In genomic region chr3:128994173-128994512, GRCh38 we compare ENCODE assay signal across 10 cellular contexts. TPM values are rescaled to one million over a fixed set of nuclear protein-coding genes. Genes with fewer than 3 reads are reported as not detected.
DNase-seq lines count a peak whose midpoint lies in the region; ATAC-seq, FAIRE-seq and TF ChIP-seq lines count a peak whose summit lies in the region.
"Had no signal": no experiment of that assay in that cellular context is flagged by ENCODE, and none has a peak within 500 bp of the region (broad histone marks: within the 10 kb centered on the region; RNA-seq: fewer than 3 reads in every experiment).

No MANE protein-coding gene starts in this region.

- no peaks in the 10 kb centered on the region for H3K9me3 ChIP-seq in CD4-positive, alpha-beta T cell (ENCODE audit: control insufficient read depth, low read length)
- H3K9me3 ChIP-seq in OCI-LY3 (ENCODE audit: insufficient read depth, low read length) = no peaks in the 10 kb centered on the region
- H3K9me3 ChIP-seq in endothelial cell of umbilical vein (replicated peaks; ENCODE audit: control insufficient read depth, insufficient read depth, low read length) = no peaks in the 10 kb centered on the region
- H3K9me3 ChIP-seq in pancreas = no peaks in the 10 kb centered on the region

- no peak for ATAC-seq in CD4-positive, alpha-beta T cell (ENCODE audit: poor library complexity)
- ATAC-seq in pancreas = no peak
- ATAC-seq in HG03045 (IDR thresholded peaks at IDR 0.05; ENCODE audit: unreplicated experiment) = no peak
- no peak for ATAC-seq in HG03196 (IDR thresholded peaks at IDR 0.05; ENCODE audit: unreplicated experiment)

- H3K79me2 ChIP-seq in OCI-LY3 (ENCODE audit: low read length) (no peaks in the 10 kb centered on the region), endothelial cell of umbilical vein (ENCODE audit: control insufficient read depth, insufficient read depth, low read length) (no peaks in the 10 kb centered on the region)

- H4K20me1 ChIP-seq in OCI-LY3 (ENCODE audit: insufficient read depth, low read length) (no peaks in the 10 kb centered on the region), endothelial cell of umbilical vein (replicated peaks; ENCODE audit: control insufficient read depth, extremely low read depth, insufficient read depth, low read length) (no peaks in the 10 kb centered on the region)

- BruUV-seq in endothelial cell of umbilical vein (replicated peaks; lab: Mats Ljungman, UMichigan) = no TSS peak

- peaks cover 52% of the 10 kb centered on the region for H3K4me1 Mint-ChIP-seq in CD4-positive, alpha-beta T cell (ENCODE audit: low read depth)

- H3K4me2 ChIP-seq in OCI-LY3 (ENCODE audit: low read length) (peak overlapping the region; percentile 92), endothelial cell of umbilical vein (ENCODE audit: insufficient read depth, low read length) (peak overlapping the region; percentile 20)

- intact Hi-C loops in CD4-positive, alpha-beta T cell (cut with DNase I, micrococcal nuclease) = loop anchor here in 1 of 2 experiments (2.0 kb wide), 1 partner anchor 33 kb away; no protein-coding TSS in a partner anchor
- intact Hi-C loops in endothelial cell of umbilical vein (cut with micrococcal nuclease) (no loop called here), pancreas (cut with DNase I) (no loop called here)

- H2AFZ ChIP-seq in OCI-LY3 (ENCODE audit: low read depth, low read length) (peak overlapping the region; percentile 2; the same call in 1 of the 2 replicates), endothelial cell of umbilical vein (ENCODE audit: low read depth, low read length) (peak overlapping the region; percentile 55)

- CTCF ChIA-PET in CD4-positive, alpha-beta T cell (lab: Charles Lee) = interaction anchor here (1.4 to 4.2 kb wide), 4 partner anchors 10 to 33 kb away, joined by 9 to 20 read pairs (median 14); no protein-coding TSS in a partner anchor
- CTCF ChIA-PET in endothelial cell of umbilical vein (lab: Charles Lee) = interaction anchor here (1.0 to 4.8 kb wide), 8 partner anchors 8 to 59 kb away, joined by 3 to 36 read pairs (median 5); no protein-coding TSS in a partner anchor

- no peak for TF ChIP-seq POLR2A in endothelial cell of umbilical vein (IDR thresholded peaks at IDR 0.05; ENCODE audit: low read depth, low read length)

- FAIRE-seq in endothelial cell of umbilical vein (lab: Jason Lieb, UNC) (no peak), pancreas (lab: Jason Lieb, UNC) (no peak)

- POLR2A ChIA-PET in CD4-positive, alpha-beta T cell (lab: Charles Lee) = interaction anchor here (0.7 to 3.7 kb wide), 15 partner anchors 10 to 284 kb away, joined by 3 to 41 read pairs (median 4); partner anchors contain the start of genes CNBP, HMCES and RAB43
- POLR2A ChIA-PET in endothelial cell of umbilical vein (lab: Charles Lee) = interaction anchor here (1.3 kb wide), 1 partner anchor 22 kb away, joined by 5 read pairs; no protein-coding TSS in a partner anchor

- H3K9me3 Mint-ChIP-seq in CD4-positive, alpha-beta T cell = no peaks in the 10 kb centered on the region

- no peaks in the 10 kb centered on the region for H3K27me3 ChIP-seq in CD4-positive, alpha-beta T cell (ENCODE audit: control insufficient read depth, insufficient read depth, low read length)
- H3K27me3 ChIP-seq in OCI-LY3 (ENCODE audit: low read depth, low read length) (0 out of 2 replicates have a peak, but pooled peaks cover 4% of the 10 kb centered on the region), endothelial cell of umbilical vein (ENCODE audit: control insufficient read depth in 2 of 2, insufficient read depth in 2 of 2, low read length in 2 of 2) (peaks cover 1 to 15% of the 10 kb centered on the region in 2 experiments), pancreas (no peaks in the 10 kb centered on the region)

- H3K9ac ChIP-seq in OCI-LY3 (ENCODE audit: low read length) = no peak overlapping the region
- no peak overlapping the region for H3K9ac ChIP-seq in endothelial cell of umbilical vein (replicated peaks; ENCODE audit: extremely low read depth, insufficient read depth, low read length)

- H3K4me1 ChIP-seq in OCI-LY3 (ENCODE audit: low read length) (peaks cover 5% of the 10 kb centered on the region), endothelial cell of umbilical vein (ENCODE audit: control insufficient read depth, extremely low read depth, insufficient read depth, low read length) (peaks cover 6% of the 10 kb centered on the region), pancreas (no peaks in the 10 kb centered on the region)

- H3K9me1 ChIP-seq in endothelial cell of umbilical vein (replicated peaks; ENCODE audit: control insufficient read depth, extremely low read depth, insufficient read depth, low read length) = no peaks in the 10 kb centered on the region

- dilution Hi-C loops in endothelial cell of umbilical vein (cut with MboI; ENCODE audit: extremely low pct_ligation_motif_present, low sequenced_read_pairs) = no loop called here

- no peaks in the 10 kb centered on the region for H3K36me3 Mint-ChIP-seq in CD4-positive, alpha-beta T cell (ENCODE audit: low read depth)

- H3K27ac ChIP-seq in CD4-positive, alpha-beta T cell (ENCODE audit: low read depth, low read length) = peak overlapping the region; percentile 38
- H3K27ac ChIP-seq in OCI-LY3 (ENCODE audit: low read length) (no peak overlapping the region), endothelial cell of umbilical vein (ENCODE audit: insufficient read depth, low read depth, low read length) (no peak overlapping the region), pancreas (no peak overlapping the region)
- H3K27ac ChIP-seq: foreskin keratinocyte had no signal

- H3K27me3 Mint-ChIP-seq in CD4-positive, alpha-beta T cell = no peaks in the 10 kb centered on the region

- no peaks in the 10 kb centered on the region for H3K36me3 ChIP-seq in OCI-LY3 (replicated peaks; ENCODE audit: low read depth, low read length)
- H3K36me3 ChIP-seq in endothelial cell of umbilical vein (ENCODE audit: control insufficient read depth in 2 of 2, extremely low read depth in 1 of 2, insufficient read depth in 2 of 2, low read length in 2 of 2) = no peaks in the 10 kb centered on the region
- no peaks in the 10 kb centered on the region for H3K36me3 ChIP-seq in pancreas

- DNase-seq in CD4-positive, alpha-beta T cell = no peak
- peak; percentile 77 for DNase-seq in endothelial cell of umbilical vein (ENCODE audit: low read depth, low spot score)
- DNase-seq in pancreas = no peak
- no peak for DNase-seq in SKM-1 treated with dmso at 0.1 percent for 144 hours (lab: John Stamatoyannopoulos, UW; ENCODE audit: unreplicated experiment)
- DNase-seq in NCI-H187 treated with DMSO at 0.1 percent for 48 hours (lab: John Stamatoyannopoulos, UW) = no peak
- DNase-seq: T1000 had no signal

- peak overlapping the region; percentile 78 for H3K27ac Mint-ChIP-seq in CD4-positive, alpha-beta T cell

- H3K4me3 ChIP-seq in OCI-LY3 (ENCODE audit: low read length) (peak overlapping the region; percentile 76), endothelial cell of umbilical vein (replicated peaks in 1 of 3; ENCODE audit: insufficient read depth in 1 of 3, low read depth in 1 of 3, low read length in 3 of 3) (peak overlapping the region in 1 of 3 experiments; percentile 39), pancreas (peak overlapping the region; percentile 7 to 56 (median 24))

- peak overlapping the region; percentile 80 for H3K4me3 Mint-ChIP-seq in CD4-positive, alpha-beta T cell

- TF ChIP-seq CTCF in CD4-positive, alpha-beta T cell (IDR thresholded peaks at IDR 0.05) = no peak
- TF ChIP-seq CTCF in OCI-LY3 (IDR thresholded peaks at IDR 0.05; ENCODE audit: low read depth, low read length) (no peak), endothelial cell of umbilical vein (IDR thresholded peaks at IDR 0.05; ENCODE audit: extremely low read depth in 1 of 2, insufficient read depth in 1 of 2, low read depth in 1 of 2, low read length in 2 of 2) (no peak), pancreas (IDR thresholded peaks at IDR 0.05) (no peak)

- 2 to 5% methylated on average over 13 of the region's 13 CpGs for WGBS in pancreas, 2 donors

TF ChIP-seq in endothelial cell of umbilical vein, 7 proteins besides CTCF, POLR2A, EP300 and RAD21 (continues in another document):
- no peak for TF ChIP-seq FOS (IDR thresholded peaks at IDR 0.05; ENCODE audit: borderline replicate concordance, insufficient read depth, low read length)
- no peak for TF ChIP-seq MYC (IDR thresholded peaks at IDR 0.05; ENCODE audit: low read depth, low read length)
- no peak for TF ChIP-seq EZH2 (IDR thresholded peaks at IDR 0.05; ENCODE audit: borderline replicate concordance, low read depth, low read length, severe bottlenecking)
- TF ChIP-seq POLR2AphosphoS5 (IDR thresholded peaks at IDR 0.05; ENCODE audit: insufficient read depth, low read depth, low read length) = no peak
- TF ChIP-seq MAX (IDR thresholded peaks at IDR 0.05; ENCODE audit: insufficient read depth, insufficient read length) = no peak
- TF ChIP-seq GATA2 (IDR thresholded peaks at IDR 0.05; ENCODE audit: insufficient read depth, insufficient read length, low read depth, low read length) = no peak

RNA-seq across cellular contexts. Expression of gene CFAP92, which starts 0.3 kb away (rescaled TPM):
- under 1 TPM; 0.19 to 0.45 TPM for total RNA-seq in CD4-positive, alpha-beta T cell
- total RNA-seq in endothelial cell of umbilical vein (0.21 and 0.62 TPM in 2 replicates), pancreas (under 1 TPM; 0.37 to 0.69 (median 0.43) TPM)
- polyA plus RNA-seq in endothelial cell of umbilical vein (0.04 and 0.10 TPM in 2 replicates), pancreas (1 to 10 TPM in 1 of 2 donors, under 1 TPM in 1; 0.49 to 1.3 TPM)
- polyA plus RNA-seq in endothelial cell of umbilical vein (2011; cell fraction: cytosol; rRNA removed) = 0.09 and 0.10 TPM in 2 replicates
- polyA plus RNA-seq in endothelial cell of umbilical vein (2011; cell fraction: nucleus; rRNA removed) = 0.21 and 0.25 TPM in 2 replicates
- polyA plus RNA-seq in endothelial cell of umbilical vein (2012) = 0.16 TPM in 1 of 2 replicates, not detected in the other
- 0.05 and 0.40 TPM in 2 replicates for polyA minus RNA-seq in endothelial cell of umbilical vein
- polyA minus RNA-seq in endothelial cell of umbilical vein (2011; cell fraction: cytosol; rRNA and poly(A)+ RNA removed) = not detected
- polyA minus RNA-seq in endothelial cell of umbilical vein (2011; cell fraction: nucleus; rRNA and poly(A)+ RNA removed) = 0.05 and 0.19 TPM in 2 replicates

RNA-seq across cellular contexts. Expression of gene EFCC1, which starts 7.0 kb away (rescaled TPM):
- under 1 TPM; 0.22 to 0.25 TPM for total RNA-seq in CD4-positive, alpha-beta T cell
- total RNA-seq in endothelial cell of umbilical vein (0.58 and 0.73 TPM in 2 replicates), pancreas (under 1 TPM; 0.56 to 0.87 (median 0.67) TPM)
- polyA plus RNA-seq in endothelial cell of umbilical vein (1.3 and 1.6 TPM in 2 replicates), pancreas (1 to 10 TPM; 2.2 to 6.1 TPM)
- polyA plus RNA-seq in endothelial cell of umbilical vein (2011; cell fraction: cytosol; rRNA removed) = 0.44 and 0.51 TPM in 2 replicates
- 1.7 and 3.1 TPM in 2 replicates for polyA plus RNA-seq in endothelial cell of umbilical vein (2011; cell fraction: nucleus; rRNA removed)
- 0.05 and 0.31 TPM in 2 replicates for polyA plus RNA-seq in endothelial cell of umbilical vein (2012)
- 0.19 and 1.6 TPM in 2 replicates for polyA minus RNA-seq in endothelial cell of umbilical vein
- polyA minus RNA-seq in endothelial cell of umbilical vein (2011; cell fraction: cytosol; rRNA and poly(A)+ RNA removed) = not detected
- 0.48 and 0.87 TPM in 2 replicates for polyA minus RNA-seq in endothelial cell of umbilical vein (2011; cell fraction: nucleus; rRNA and poly(A)+ RNA removed)
- total RNA-seq: foreskin keratinocyte had no signal
- polyA plus RNA-seq: foreskin keratinocyte had no signal
